ENCODE assay signal across 18 cellular contexts in genomic region chr9:35734096-35734495, GRCh38. TPM values are rescaled to one million over a fixed set of nuclear protein-coding genes. Genes with fewer than 3 reads are reported as not detected.
DNase-seq lines count a peak whose midpoint lies in the region; ATAC-seq and TF ChIP-seq lines count a peak whose summit lies in the region.
"Had no signal": no experiment of that assay in that cellular context is flagged by ENCODE, and none has a peak within 500 bp of the region (broad histone marks: within the 10 kb centered on the region; RNA-seq: fewer than 3 reads in every experiment).

No MANE protein-coding gene starts in this region.

- no peak for TF ChIP-seq CTCF in mesothelial cell of epicardium (IDR thresholded peaks at IDR 0.05; ENCODE audit: unreplicated experiment)
- no peak for TF ChIP-seq CTCF in upper lobe of right lung (IDR thresholded peaks at IDR 0.05)

- peaks cover 17% of the 10 kb centered on the region for H3K4me1 Mint-ChIP-seq in stimulated activated naive CD8-positive, alpha-beta T cell treated with anti-CD3 and anti-CD28 coated beads, Interleukin-15, Interleukin-2, amounts not matched to agents 100 ng/mL and 50 ng/mL, for 24 hours (ENCODE audit: low read depth)
- peaks cover 17% of the 10 kb centered on the region for H3K4me1 Mint-ChIP-seq in activated naive CD8-positive, alpha-beta T cell treated with anti-CD3 and anti-CD28 coated beads, Interleukin-2, amount 50 U/mL, for 24 hours
- peaks cover 9% of the 10 kb centered on the region for H3K4me1 Mint-ChIP-seq in mesothelial cell of epicardium

- H3K27me3 ChIP-seq in upper lobe of right lung = no peaks in the 10 kb centered on the region
- H3K27me3 ChIP-seq: MG63, ovary had no signal

- H3K4me1 ChIP-seq in upper lobe of right lung = peaks cover 34% of the 10 kb centered on the region

- H3K27ac Mint-ChIP-seq in stimulated activated naive CD8-positive, alpha-beta T cell treated with anti-CD3 and anti-CD28 coated beads, Interleukin-15, Interleukin-2, amounts not matched to agents 100 ng/mL and 50 ng/mL, for 24 hours = peak overlapping the region; percentile 67
- no peak overlapping the region for H3K27ac Mint-ChIP-seq in activated naive CD8-positive, alpha-beta T cell treated with anti-CD3 and anti-CD28 coated beads, Interleukin-2, amount 50 U/mL, for 24 hours
- H3K27ac Mint-ChIP-seq in mesothelial cell of epicardium = no peak overlapping the region
- H3K27ac Mint-ChIP-seq: B cell had no signal

- H3K4me3 ChIP-seq in upper lobe of right lung = peak overlapping the region; percentile 64
- H3K4me3 ChIP-seq: ovary had no signal

- intact Hi-C loops in upper lobe of right lung (cut with DNase I) = no loop called here

- H3K9me3 Mint-ChIP-seq in stimulated activated naive CD8-positive, alpha-beta T cell treated with anti-CD3 and anti-CD28 coated beads, Interleukin-15, Interleukin-2, amounts not matched to agents 100 ng/mL and 50 ng/mL, for 24 hours = no peaks in the 10 kb centered on the region
- no peaks in the 10 kb centered on the region for H3K9me3 Mint-ChIP-seq in activated naive CD8-positive, alpha-beta T cell treated with anti-CD3 and anti-CD28 coated beads, Interleukin-2, amount 50 U/mL, for 24 hours
- H3K9me3 Mint-ChIP-seq in mesothelial cell of epicardium = no peaks in the 10 kb centered on the region
- H3K9me3 Mint-ChIP-seq: T-helper 1 cell treated with Interleukin-12 subunit alpha and Interleukin-12 subunit beta and Interleukin-4 antibody, amounts not matched to agents 30 μg/mL and 1 μg/mL, for 36 hours had no signal

- H3K27me3 Mint-ChIP-seq in stimulated activated naive CD8-positive, alpha-beta T cell treated with anti-CD3 and anti-CD28 coated beads, Interleukin-15, Interleukin-2, amounts not matched to agents 100 ng/mL and 50 ng/mL, for 24 hours = no peaks in the 10 kb centered on the region
- H3K27me3 Mint-ChIP-seq in activated naive CD8-positive, alpha-beta T cell treated with anti-CD3 and anti-CD28 coated beads, Interleukin-2, amount 50 U/mL, for 24 hours = no peaks in the 10 kb centered on the region
- H3K27me3 Mint-ChIP-seq in mesothelial cell of epicardium (ENCODE audit: low read depth) = no peaks in the 10 kb centered on the region
- H3K27me3 Mint-ChIP-seq: B cell had no signal

- no peak for DNase-seq in stimulated activated naive CD8-positive, alpha-beta T cell treated with anti-CD3 and anti-CD28 coated beads, Interleukin-15, Interleukin-2, amounts not matched to agents 100 U/mL and 50 U/mL, for 24 hours
- no peak for DNase-seq in activated naive CD8-positive, alpha-beta T cell treated with anti-CD3 and anti-CD28 coated beads, Interleukin-2, amount 50 U/mL, for 24 hours
- DNase-seq in mesothelial cell of epicardium (ENCODE audit: low spot score in 2 of 2, unreplicated experiment in 2 of 2) = no peak
- DNase-seq in upper lobe of right lung = no peak
- DNase-seq in stimulated activated CD4-positive, alpha-beta T cell treated with anti-CD3 and anti-CD28 coated beads, Interleukin-1b, Interleukin-23, amount 100 ng/mL, for 48 hours = no peak
- DNase-seq in NCI-H1694 treated with DMSO at 0.1 percent for 48 hours (lab: John Stamatoyannopoulos, UW) = no peak
- DNase-seq: activated CD8-positive, alpha-beta memory T cell treated with anti-CD3 and anti-CD28 coated beads for 24 hours; DMS79; head of caudate nucleus; MG63; NCI-H2171 treated with DMSO at 0.1 percent for 48 hours; OCI-M1; ovary had no signal

- peaks cover 52% of the 10 kb centered on the region for H3K36me3 ChIP-seq in upper lobe of right lung
- H3K36me3 ChIP-seq: ovary had no signal

- no peak for ATAC-seq in stimulated activated naive CD8-positive, alpha-beta T cell treated with anti-CD3 and anti-CD28 coated beads, Interleukin-15, Interleukin-2, amounts not matched to agents 100 U/mL and 50 U/mL, for 24 hours
- ATAC-seq in activated naive CD8-positive, alpha-beta T cell treated with anti-CD3 and anti-CD28 coated beads, Interleukin-2, amount 50 U/mL, for 24 hours = no peak
- ATAC-seq in upper lobe of right lung = no peak
- no peak for ATAC-seq in GM21447 (IDR thresholded peaks at IDR 0.05; ENCODE audit: unreplicated experiment)
- ATAC-seq: left lobe of liver had no signal

- peak overlapping the region; percentile 35 for H3K4me3 Mint-ChIP-seq in stimulated activated naive CD8-positive, alpha-beta T cell treated with anti-CD3 and anti-CD28 coated beads, Interleukin-15, Interleukin-2, amounts not matched to agents 100 ng/mL and 50 ng/mL, for 24 hours
- peak overlapping the region; percentile 27 for H3K4me3 Mint-ChIP-seq in activated naive CD8-positive, alpha-beta T cell treated with anti-CD3 and anti-CD28 coated beads, Interleukin-2, amount 50 U/mL, for 24 hours
- peak overlapping the region; percentile 13 for H3K4me3 Mint-ChIP-seq in mesothelial cell of epicardium

- peaks cover 34% of the 10 kb centered on the region for H3K36me3 Mint-ChIP-seq in stimulated activated naive CD8-positive, alpha-beta T cell treated with anti-CD3 and anti-CD28 coated beads, Interleukin-15, Interleukin-2, amounts not matched to agents 100 ng/mL and 50 ng/mL, for 24 hours (ENCODE audit: low read depth)
- H3K36me3 Mint-ChIP-seq in activated naive CD8-positive, alpha-beta T cell treated with anti-CD3 and anti-CD28 coated beads, Interleukin-2, amount 50 U/mL, for 24 hours (ENCODE audit: low read depth) = peaks cover 27% of the 10 kb centered on the region
- H3K36me3 Mint-ChIP-seq in mesothelial cell of epicardium = peaks cover 11% of the 10 kb centered on the region

- peak overlapping the region; percentile 96 for H3K27ac ChIP-seq in upper lobe of right lung

- no peaks in the 10 kb centered on the region for H3K9me3 ChIP-seq in upper lobe of right lung
- H3K9me3 ChIP-seq: MG63, ovary had no signal

RNA-seq across cellular contexts. Expression of gene CREB3, which starts 1.6 kb away (rescaled TPM):
- total RNA-seq in mesothelial cell of epicardium (29.1 to 32.7 TPM (median 31.6 TPM) in 3 replicates), upper lobe of right lung (34.9 TPM)

RNA-seq across cellular contexts. Expression of gene TLN1, which starts 2.1 kb away (rescaled TPM):
- total RNA-seq in mesothelial cell of epicardium = 224 to 230 TPM (median 226 TPM) in 3 replicates
- total RNA-seq in upper lobe of right lung = 439 TPM

RNA-seq across cellular contexts. Expression of gene GBA2, which starts 14.9 kb away (rescaled TPM):
- total RNA-seq in mesothelial cell of epicardium (81.5 to 84.7 TPM (median 83.9 TPM) in 3 replicates), upper lobe of right lung (99.1 TPM)

RNA-seq across cellular contexts. Expression of gene RGP1, which starts 15.0 kb away (rescaled TPM):
- total RNA-seq in mesothelial cell of epicardium (32.6 to 34.3 TPM (median 33.9 TPM) in 3 replicates), upper lobe of right lung (34.6 TPM)

RNA-seq across cellular contexts. Expression of gene MSMP, which starts 20.0 kb away (rescaled TPM):
- total RNA-seq in mesothelial cell of epicardium (not detected in 3 replicates), upper lobe of right lung (not detected)
